2 cellular contexts compared by ENCODE assay signal in the genomic region with DNA sequence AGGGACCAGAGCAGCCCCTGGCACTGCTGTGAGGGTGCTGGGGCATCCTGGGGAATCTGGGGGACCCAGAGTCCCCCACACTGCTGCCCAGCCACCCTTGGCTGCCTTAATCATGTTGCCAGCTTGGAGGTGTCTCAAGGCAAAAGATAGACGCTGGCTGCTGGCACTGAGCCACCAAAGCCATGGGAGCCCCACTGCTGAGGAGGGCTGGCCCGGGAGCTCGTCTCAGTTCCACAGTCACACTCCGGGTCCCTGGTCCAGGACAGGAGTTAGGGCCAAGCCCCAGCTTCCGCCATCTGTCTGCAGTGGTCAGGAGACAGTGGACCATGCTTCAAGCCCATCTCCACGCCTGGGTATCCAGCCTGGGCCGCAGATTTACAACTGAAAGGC.
TF ChIP-seq lines count a peak whose summit lies in the region.

No MANE protein-coding gene starts in this region.

TF ChIP-seq in SK-N-SH, 30 proteins besides CTCF, POLR2A, EP300 and RAD21:
- TF ChIP-seq MEF2A (IDR thresholded peaks at IDR 0.05; ENCODE audit: borderline replicate concordance, low read depth) (no peak), NRF1 (IDR thresholded peaks at IDR 0.05; ENCODE audit: low read depth, low read length) (no peak)
- TF ChIP-seq, protein P1, sequence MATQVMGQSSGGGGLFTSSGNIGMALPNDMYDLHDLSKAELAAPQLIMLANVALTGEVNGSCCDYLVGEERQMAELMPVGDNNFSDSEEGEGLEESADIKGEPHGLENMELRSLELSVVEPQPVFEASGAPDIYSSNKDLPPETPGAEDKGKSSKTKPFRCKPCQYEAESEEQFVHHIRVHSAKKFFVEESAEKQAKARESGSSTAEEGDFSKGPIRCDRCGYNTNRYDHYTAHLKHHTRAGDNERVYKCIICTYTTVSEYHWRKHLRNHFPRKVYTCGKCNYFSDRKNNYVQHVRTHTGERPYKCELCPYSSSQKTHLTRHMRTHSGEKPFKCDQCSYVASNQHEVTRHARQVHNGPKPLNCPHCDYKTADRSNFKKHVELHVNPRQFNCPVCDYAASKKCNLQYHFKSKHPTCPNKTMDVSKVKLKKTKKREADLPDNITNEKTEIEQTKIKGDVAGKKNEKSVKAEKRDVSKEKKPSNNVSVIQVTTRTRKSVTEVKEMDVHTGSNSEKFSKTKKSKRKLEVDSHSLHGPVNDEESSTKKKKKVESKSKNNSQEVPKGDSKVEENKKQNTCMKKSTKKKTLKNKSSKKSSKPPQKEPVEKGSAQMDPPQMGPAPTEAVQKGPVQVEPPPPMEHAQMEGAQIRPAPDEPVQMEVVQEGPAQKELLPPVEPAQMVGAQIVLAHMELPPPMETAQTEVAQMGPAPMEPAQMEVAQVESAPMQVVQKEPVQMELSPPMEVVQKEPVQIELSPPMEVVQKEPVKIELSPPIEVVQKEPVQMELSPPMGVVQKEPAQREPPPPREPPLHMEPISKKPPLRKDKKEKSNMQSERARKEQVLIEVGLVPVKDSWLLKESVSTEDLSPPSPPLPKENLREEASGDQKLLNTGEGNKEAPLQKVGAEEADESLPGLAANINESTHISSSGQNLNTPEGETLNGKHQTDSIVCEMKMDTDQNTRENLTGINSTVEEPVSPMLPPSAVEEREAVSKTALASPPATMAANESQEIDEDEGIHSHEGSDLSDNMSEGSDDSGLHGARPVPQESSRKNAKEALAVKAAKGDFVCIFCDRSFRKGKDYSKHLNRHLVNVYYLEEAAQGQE (IDR thresholded peaks at IDR 0.05; ENCODE audit: low read depth, low read length) = no peak

TF ChIP-seq in SK-N-SH treated with all-trans-retinoic acid at 6 μM for 48 hours, 23 proteins besides CTCF, POLR2A, EP300 and RAD21:
- TF ChIP-seq ARNTL (CRISPR knock-in tag; IDR thresholded peaks at IDR 0.05; ENCODE audit: borderline replicate concordance, low read depth) (no peak), GLIS3 (CRISPR knock-in tag; IDR thresholded peaks at IDR 0.05) (no peak), ESRRG (CRISPR knock-in tag; IDR thresholded peaks at IDR 0.05) (no peak), TCF4 (CRISPR knock-in tag; IDR thresholded peaks at IDR 0.05; ENCODE audit: borderline replicate concordance) (no peak), RARB (CRISPR knock-in tag; IDR thresholded peaks at IDR 0.05) (no peak), PPARA (CRISPR knock-in tag; IDR thresholded peaks at IDR 0.05; ENCODE audit: borderline replicate concordance) (no peak), ZNF70 (CRISPR knock-in tag; IDR thresholded peaks at IDR 0.05) (no peak)
